ENCODE assay signal across 1 cellular context in genomic region chr21:33668180-33668579, GRCh38.
TF ChIP-seq lines count a peak whose summit lies in the region.

No MANE protein-coding gene starts in this region.

TF ChIP-seq in HepG2, 621 proteins besides CTCF, POLR2A, EP300 and RAD21:
- TF ChIP-seq TRIM22 (IDR thresholded peaks at IDR 0.05) (no peak), MXD3 (CRISPR knock-in tag; IDR thresholded peaks at IDR 0.05) (no peak), ZNF570 (CRISPR knock-in tag; IDR thresholded peaks at IDR 0.05; ENCODE audit: borderline replicate concordance) (no peak), ETV6 (CRISPR knock-in tag; conservative IDR thresholded peaks at IDR 0.05) (no peak), ZNF777 (CRISPR knock-in tag; IDR thresholded peaks at IDR 0.05) (no peak), ZNF713 (CRISPR knock-in tag; IDR thresholded peaks at IDR 0.05) (no peak), IKZF4 (CRISPR knock-in tag; IDR thresholded peaks at IDR 0.05; ENCODE audit: borderline replicate concordance, low read depth, not compliant biosample characterization) (no peak), ERF (CRISPR knock-in tag; IDR thresholded peaks at IDR 0.05) (no peak), ZSCAN9 (CRISPR knock-in tag; IDR thresholded peaks at IDR 0.05; ENCODE audit: borderline replicate concordance) (no peak), SP1 (IDR thresholded peaks at IDR 0.05) (no peak), SP1 (CRISPR knock-in tag; IDR thresholded peaks at IDR 0.05) (no peak), TGIF2 (CRISPR knock-in tag; IDR thresholded peaks at IDR 0.05) (no peak), KDM1A (CRISPR knock-in tag; IDR thresholded peaks at IDR 0.05) (no peak), TMF1 (CRISPR knock-in tag; IDR thresholded peaks at IDR 0.05; ENCODE audit: low read depth) (no peak)
